ENCODE assay signal across 26 cellular contexts in genomic region chr15:74213858-74214284, GRCh38. TPM values are rescaled to one million over a fixed set of nuclear protein-coding genes. Genes with fewer than 3 reads are reported as not detected.
DNase-seq lines count a peak whose midpoint lies in the region; ATAC-seq and TF ChIP-seq lines count a peak whose summit lies in the region.
"Had no signal": no experiment of that assay in that cellular context is flagged by ENCODE, and none has a peak within 500 bp of the region (broad histone marks: within the 10 kb centered on the region; RNA-seq: fewer than 3 reads in every experiment).

No MANE protein-coding gene starts in this region.

- H3K79me2 ChIP-seq in GM23338 (replicated peaks; ENCODE audit: insufficient read depth) = no peaks in the 10 kb centered on the region

- H3K27me3 Mint-ChIP-seq in GM23338 (ENCODE audit: insufficient read depth, low read depth, poor library complexity) (peaks cover 54% of the 10 kb centered on the region), endothelial cell (ENCODE audit: unreplicated experiment) (peaks cover 2% of the 10 kb centered on the region), nephron progenitor cell (ENCODE audit: low read depth, poor library complexity) (no peaks in the 10 kb centered on the region)

- no peak overlapping the region for H3K27ac Mint-ChIP-seq in GM23338
- H3K27ac Mint-ChIP-seq in endothelial cell (ENCODE audit: unreplicated experiment) = peak overlapping the region; percentile 78
- peak overlapping the region; percentile 96 for H3K27ac Mint-ChIP-seq in nephron progenitor cell
- H3K27ac Mint-ChIP-seq: activated CD8-positive, alpha-beta T cell treated with anti-CD3 and anti-CD28 coated beads for 36 hours; CD4-positive, alpha-beta T cell; naive thymus-derived CD8-positive, alpha-beta T cell had no signal

- ATAC-seq in GM23338 (peak; percentile 52), upper lobe of left lung (ENCODE audit: low FRiP score in 2 of 2) (no peak)
- ATAC-seq: activated CD8-positive, alpha-beta T cell treated with anti-CD3 and anti-CD28 coated beads for 36 hours; esophagus mucosa; gastrocnemius medialis; GM12878; naive thymus-derived CD8-positive, alpha-beta T cell; right lobe of liver had no signal

- WGBS in upper lobe of left lung, 2 donors = 45 to 55% methylated on average over 5 to 7 of the region's 7 CpGs

- H3K9me2 ChIP-seq in GM23338 (ENCODE audit: insufficient read depth) = no peaks in the 10 kb centered on the region

- H3F3A ChIP-seq in GM23338 (replicated peaks; ENCODE audit: low read depth) = peaks cover 9% of the 10 kb centered on the region

- H3K4me2 ChIP-seq in GM23338 = peak overlapping the region; percentile 67

- peak overlapping the region; percentile 30; the same call in 1 of the 2 replicates for H3K4me3 ChIP-seq in GM23338
- no peak overlapping the region for H3K4me3 ChIP-seq in upper lobe of left lung
- H3K4me3 ChIP-seq: gastrocnemius medialis, GM12878, right lobe of liver, stomach had no signal

- no peak for TF ChIP-seq POLR2A in upper lobe of left lung (IDR thresholded peaks at IDR 0.05)

- H3K9me3 Mint-ChIP-seq in GM23338 (no peaks in the 10 kb centered on the region; the same call in 1 of the 3 replicates), endothelial cell (ENCODE audit: unreplicated experiment) (no peaks in the 10 kb centered on the region), nephron progenitor cell (no peaks in the 10 kb centered on the region)
- H3K9me3 Mint-ChIP-seq: activated CD8-positive, alpha-beta T cell treated with anti-CD3 and anti-CD28 coated beads for 36 hours; CD4-positive, alpha-beta T cell; HFFc6 had no signal

- no peak for TF ChIP-seq EP300 in upper lobe of left lung (IDR thresholded peaks at IDR 0.05)

- 0 out of 2 replicates have a peak, but pooled peaks cover 4% of the 10 kb centered on the region for H4K20me1 ChIP-seq in GM23338 (replicated peaks; ENCODE audit: insufficient read depth)

- H3K27ac ChIP-seq in GM23338 (ENCODE audit: low read depth) = no peak overlapping the region
- no peak overlapping the region for H3K27ac ChIP-seq in upper lobe of left lung
- H3K27ac ChIP-seq: gastrocnemius medialis, right lobe of liver, stomach had no signal

- H3K9me3 ChIP-seq in upper lobe of left lung = no peaks in the 10 kb centered on the region
- H3K9me3 ChIP-seq: gastrocnemius medialis, right lobe of liver, stomach had no signal

- H3K27me3 ChIP-seq in GM23338 (ENCODE audit: insufficient read depth) (peaks cover 53% of the 10 kb centered on the region), upper lobe of left lung (no peaks in the 10 kb centered on the region)
- H3K27me3 ChIP-seq: right lobe of liver had no signal

- peaks cover 69% of the 10 kb centered on the region for H3K4me1 Mint-ChIP-seq in GM23338
- H3K4me1 Mint-ChIP-seq in endothelial cell (ENCODE audit: unreplicated experiment) = peaks cover 37% of the 10 kb centered on the region
- peaks cover 89% of the 10 kb centered on the region for H3K4me1 Mint-ChIP-seq in nephron progenitor cell

- no peak overlapping the region for H2AFZ ChIP-seq in GM23338

- DNase-seq in GM23338 (ENCODE audit: low spot score) (peak; percentile 79), NCI-H2227 treated with DMSO at 0.1 percent for 48 hours (lab: John Stamatoyannopoulos, UW) (peak; percentile 84), endothelial cell (ENCODE audit: low spot score) (peak; percentile 37), nephron progenitor cell (no peak), NCI-H146 (lab: John Stamatoyannopoulos, UW) (no peak), upper lobe of left lung (no peak)
- no peak for DNase-seq in activated CD4-positive, alpha-beta T cell treated with anti-CD3 and anti-CD28 coated beads for 4 hours
- DNase-seq: activated CD8-positive, alpha-beta T cell treated with anti-CD3 and anti-CD28 coated beads for 36 hours; activated effector memory CD4-positive, alpha-beta T cell treated with anti-CD3 and anti-CD28 coated beads, Interleukin-2, amount 50 U/mL, for 16 hours; activated T-cell treated with anti-CD3 and anti-CD28 coated beads for 4 hours; CD4-positive, alpha-beta T cell; effector CD8-positive, alpha-beta T cell; gastrocnemius medialis; HFFc6; hypothalamus; naive thymus-derived CD8-positive, alpha-beta T cell; NCI-H1092; NCI-H526 treated with DMSO at 0.1 percent for 48 hours; right lobe of liver; stomach had no signal

- peak overlapping the region; percentile 11; the same call in 2 of the 3 replicates for H3K4me3 Mint-ChIP-seq in GM23338
- H3K4me3 Mint-ChIP-seq in endothelial cell (ENCODE audit: unreplicated experiment) = no peak overlapping the region
- H3K4me3 Mint-ChIP-seq in nephron progenitor cell = peak overlapping the region; percentile 47
- H3K4me3 Mint-ChIP-seq: activated CD8-positive, alpha-beta T cell treated with anti-CD3 and anti-CD28 coated beads for 36 hours; CD4-positive, alpha-beta T cell; HFFc6; naive thymus-derived CD8-positive, alpha-beta T cell had no signal

- H3K36me3 Mint-ChIP-seq in GM23338 (ENCODE audit: low read depth) (peaks cover 14% of the 10 kb centered on the region; the same call in 2 of the 3 replicates), endothelial cell (ENCODE audit: low read depth, unreplicated experiment) (no peaks in the 10 kb centered on the region), nephron progenitor cell (ENCODE audit: low read depth) (peaks cover 6% of the 10 kb centered on the region)
- H3K36me3 Mint-ChIP-seq: naive thymus-derived CD8-positive, alpha-beta T cell had no signal

- H3K4me1 ChIP-seq in GM23338 (ENCODE audit: insufficient read depth) (peaks cover 66% of the 10 kb centered on the region), upper lobe of left lung (peaks cover 0 to 6% (median 2%) of the 10 kb centered on the region in 4 donors)
- H3K4me1 ChIP-seq: gastrocnemius medialis, right lobe of liver had no signal

- H3K36me3 ChIP-seq in GM23338 (ENCODE audit: insufficient read depth) (no peaks in the 10 kb centered on the region), upper lobe of left lung (no peaks in the 10 kb centered on the region)
- H3K36me3 ChIP-seq: gastrocnemius medialis, right lobe of liver, stomach had no signal

- TF ChIP-seq CTCF in GM23338 (conservative IDR thresholded peaks at IDR 0.05; ENCODE audit: low read depth in 2 of 2) (no peak), endothelial cell (IDR thresholded peaks at IDR 0.05; ENCODE audit: unreplicated experiment) (no peak), nephron progenitor cell (IDR thresholded peaks at IDR 0.05) (no peak), upper lobe of left lung (IDR thresholded peaks at IDR 0.05) (no peak)

TF ChIP-seq in GM23338, 12 proteins besides CTCF, POLR2A, EP300 and RAD21 (continues in another document):
- no peak for TF ChIP-seq REST (IDR thresholded peaks at IDR 0.05; ENCODE audit: unreplicated experiment)

RNA-seq across cellular contexts. Expression of gene STRA6, which starts 11.3 kb away (rescaled TPM):
- 9.9 and 14.1 TPM in 2 replicates for total RNA-seq in GM23338 (2014; rRNA removed; shearing (Covaris generic))
- 8.2 TPM in 2 replicates for polyA plus RNA-seq in GM23338 (2016; fragmentation: Nextera tagmentation; extraction: Ambion mirVana)
- 9.2 TPM for total RNA-seq in endothelial cell (ENCODE audit: unreplicated experiment)
- 1 to 10 TPM in 1 of 6 donors, under 1 TPM in 2, not detected in 3; 0.22 to 3.5 (median 0.88) TPM for total RNA-seq in upper lobe of left lung
- total RNA-seq: CD4-positive, alpha-beta T cell; gastrocnemius medialis; LHCN-M2; mesenteric fat pad; naive thymus-derived CD8-positive, alpha-beta T cell; OCI-LY7 had no signal
- polyA plus RNA-seq: naive thymus-derived CD8-positive, alpha-beta T cell had no signal

RNA-seq across cellular contexts. Expression of gene CCDC33, which starts 22.3 kb away (rescaled TPM):
- total RNA-seq in GM23338 (2014; rRNA removed; shearing (Covaris generic)) = 0.27 and 2.6 TPM in 2 replicates
- polyA plus RNA-seq in GM23338 (2016; fragmentation: Nextera tagmentation; extraction: Ambion mirVana) = 2.5 and 2.8 TPM in 2 replicates
- total RNA-seq in endothelial cell (ENCODE audit: unreplicated experiment) = 0.51 TPM
- total RNA-seq in upper lobe of left lung = 10 to 100 TPM in 1 of 6 donors, 1 to 10 TPM in 4, not detected in 1; 3.8 to 43.4 (median 4.2) TPM
- total RNA-seq: CD4-positive, alpha-beta T cell; gastrocnemius medialis; LHCN-M2; mesenteric fat pad; naive thymus-derived CD8-positive, alpha-beta T cell; OCI-LY7; right lobe of liver had no signal
- polyA plus RNA-seq: naive thymus-derived CD8-positive, alpha-beta T cell; stomach had no signal

RNA-seq across cellular contexts. Expression of gene ISLR, which starts 40.4 kb away (rescaled TPM):
- 1.6 TPM in 1 of 2 replicates, not detected in the other for total RNA-seq in GM23338 (2014; rRNA removed; shearing (Covaris generic))
- polyA plus RNA-seq in GM23338 (2016; fragmentation: Nextera tagmentation; extraction: Ambion mirVana) = 0.09 and 0.55 TPM in 2 replicates
- total RNA-seq in endothelial cell (ENCODE audit: unreplicated experiment) (0.51 TPM), upper lobe of left lung (10 to 100 TPM; 11.5 to 48.4 (median 21.3) TPM)
- total RNA-seq: activated CD8-positive, alpha-beta T cell treated with anti-CD3 and anti-CD28 coated beads for 36 hours; CD4-positive, alpha-beta T cell; HT-29; naive thymus-derived CD8-positive, alpha-beta T cell; OCI-LY7 had no signal
- polyA plus RNA-seq: naive thymus-derived CD8-positive, alpha-beta T cell had no signal

Comparison
In these comparisons a context has a peak if more than half of its experiments do, and no peak if none do; other contexts are left out.
1. DNase-seq: peak in GM23338 (single experiment), NCI-H2227 treated with DMSO at 0.1 percent for 48 hours (single experiment) and endothelial cell (single experiment); none in nephron progenitor cell (single experiment), NCI-H146 (single experiment), activated CD4-positive, alpha-beta T cell treated with anti-CD3 and anti-CD28 coated beads for 4 hours (0 of 2) and upper lobe of left lung (0 of 2).